Comparison of ENCODE assay signal across 1 cellular context in genomic region chr1:153882296-153882912, GRCh38.
TF ChIP-seq lines count a peak whose summit lies in the region.

No MANE protein-coding gene starts in this region.

TF ChIP-seq in SK-N-SH, 30 proteins besides CTCF, POLR2A, EP300 and RAD21 (continued from another document):
- TF ChIP-seq PBX3 (IDR thresholded peaks at IDR 0.05): no peak
- no peak for TF ChIP-seq EZH2phosphoT487 (IDR thresholded peaks at IDR 0.05; ENCODE audit: borderline replicate concordance, low read depth)
- TF ChIP-seq RFX5 (IDR thresholded peaks at IDR 0.05; ENCODE audit: low read length): no peak
- no peak for TF ChIP-seq USF2 (IDR thresholded peaks at IDR 0.05; ENCODE audit: borderline replicate concordance, low read depth, low read length)
- no peak for TF ChIP-seq TCF12 (IDR thresholded peaks at IDR 0.05)
- TF ChIP-seq USF1 (IDR thresholded peaks at IDR 0.05; ENCODE audit: borderline replicate concordance, low read depth): no peak
- TF ChIP-seq FOSL2 (IDR thresholded peaks at IDR 0.05; ENCODE audit: borderline replicate concordance, low read depth): no peak
- no peak for TF ChIP-seq ZBTB33 (IDR thresholded peaks at IDR 0.05; ENCODE audit: borderline replicate concordance, low read depth)
